27 cellular contexts compared by ENCODE assay signal in genomic region chr17:64368277-64368676, GRCh38. TPM values are rescaled to one million over a fixed set of nuclear protein-coding genes. Genes with fewer than 3 reads are reported as not detected.
"Had no signal": no experiment of that assay in that cellular context is flagged by ENCODE, and none has a peak within 500 bp of the region (broad histone marks: within the 10 kb centered on the region; RNA-seq: fewer than 3 reads in every experiment).

No MANE protein-coding gene starts in this region.

- H3K27me3 ChIP-seq: ascending aorta, body of pancreas, MG63, SJSA1 had no signal

- H3K4me1 ChIP-seq: ascending aorta, SJSA1 had no signal

- H3K27ac Mint-ChIP-seq: activated naive CD4-positive, alpha-beta T cell treated with anti-CD3 and anti-CD28 coated beads, Interleukin-2, amount 10 ng/mL, durations not matched to agents 7 days and 5 days; activated T-helper 17 cell treated with anti-CD3 and anti-CD28 coated beads, Interleukin-2, amount 50 U/mL, for 72 hours had no signal

- H3K27me3 Mint-ChIP-seq: activated T-helper 17 cell treated with anti-CD3 and anti-CD28 coated beads, Interleukin-2, amount 50 U/mL, for 72 hours; central memory CD8-positive, alpha-beta T cell had no signal

- H3K4me3 Mint-ChIP-seq: activated naive CD4-positive, alpha-beta T cell treated with anti-CD3 and anti-CD28 coated beads, Interleukin-2, amount 10 ng/mL, durations not matched to agents 7 days and 5 days; activated T-helper 17 cell treated with anti-CD3 and anti-CD28 coated beads, Interleukin-2, amount 50 U/mL, for 72 hours; central memory CD8-positive, alpha-beta T cell had no signal

- H3K4me3 ChIP-seq: ascending aorta, body of pancreas, MG63, SJSA1 had no signal

- H3K27ac ChIP-seq: ascending aorta, body of pancreas, SJSA1 had no signal

- H3K4me1 Mint-ChIP-seq: activated naive CD4-positive, alpha-beta T cell treated with anti-CD3 and anti-CD28 coated beads, Interleukin-2, amount 10 ng/mL, durations not matched to agents 7 days and 5 days; activated T-helper 17 cell treated with anti-CD3 and anti-CD28 coated beads, Interleukin-2, amount 50 U/mL, for 72 hours had no signal

- DNase-seq: activated CD4-positive, alpha-beta T cell treated with anti-CD3 and anti-CD28 coated beads for 4 hours; activated gamma-delta T cell treated with Interleukin-2 at 50 U/mL for 16 hours; activated naive CD4-positive, alpha-beta T cell treated with anti-CD3 and anti-CD28 coated beads, Interleukin-2, amount 10 ng/mL, durations not matched to agents 7 days and 5 days; activated T-cell treated with anti-CD3 and anti-CD28 coated beads for 4 hours; activated T-cell treated with anti-CD3 and anti-CD28 coated beads, Interleukin-2, amount 50 U/mL, for 48 hours; amniotic stem cell; body of pancreas; MG63; MV-4-11; NCI-H1092 treated with DMSO at 0.1 percent for 48 hours; NCI-H1417 treated with DMSO at 0.1 percent for 48 hours; NCI-H1694; NCI-H2029; NCI-H345; NCI-H510A; NCI-H526 treated with DMSO at 0.1 percent for 48 hours; NCI-H82; Right ventricle myocardium superior; RPMI8226; SW 1271 had no signal

- ATAC-seq: activated CD4-positive, CD25-positive, alpha-beta regulatory T cell treated with anti-CD3 and anti-CD28 coated beads, Interleukin-2, amount 50 U/mL, for 24 hours; activated T-helper 17 cell treated with anti-CD3 and anti-CD28 coated beads, Interleukin-2, amount 50 U/mL, for 72 hours; body of pancreas; Panc1; SK-N-SH treated with all-trans-retinoic acid at 6 μM for 48 hours had no signal

- H3K9me3 ChIP-seq: ascending aorta, body of pancreas, MG63, SJSA1 had no signal

- H3K9me3 Mint-ChIP-seq: activated naive CD4-positive, alpha-beta T cell treated with anti-CD3 and anti-CD28 coated beads, Interleukin-2, amount 10 ng/mL, durations not matched to agents 7 days and 5 days; activated T-helper 17 cell treated with anti-CD3 and anti-CD28 coated beads, Interleukin-2, amount 50 U/mL, for 72 hours; central memory CD8-positive, alpha-beta T cell had no signal

- H3K36me3 ChIP-seq: ascending aorta, MG63, SJSA1 had no signal

RNA-seq across cellular contexts. Expression of gene PECAM1, which starts 22.4 kb away (rescaled TPM):
- total RNA-seq: SJSA1 had no signal
